Comparison of ENCODE assay signal across 18 cellular contexts in genomic region chr3:42123824-42124500, GRCh38. TPM values are rescaled to one million over a fixed set of nuclear protein-coding genes. Genes with fewer than 3 reads are reported as not detected.
DNase-seq lines count a peak whose midpoint lies in the region; ATAC-seq and TF ChIP-seq lines count a peak whose summit lies in the region.
"Had no signal": no experiment of that assay in that cellular context is flagged by ENCODE, and none has a peak within 500 bp of the region (broad histone marks: within the 10 kb centered on the region; RNA-seq: fewer than 3 reads in every experiment).

No MANE protein-coding gene starts in this region.

- H3K4me1 ChIP-seq in Caco-2 (peaks cover 48% of the 10 kb centered on the region), psoas muscle (peaks cover 43% of the 10 kb centered on the region), body of pancreas (peaks cover 32% of the 10 kb centered on the region)

- intact Hi-C loops in Caco-2 (cut with micrococcal nuclease; ENCODE audit: unreplicated experiment), result no loop called here
- intact Hi-C loops in psoas muscle (cut with DNase I), result loop anchor here in 1 of 2 donors (5.0 kb wide), 1 partner anchor 318 kb away; no protein-coding TSS in a partner anchor
- intact Hi-C loops in body of pancreas (cut with DNase I), result loop anchor here (10.0 kb wide), 1 partner anchor 71 kb away; no protein-coding TSS in a partner anchor

- no peak for TF ChIP-seq CTCF in Caco-2 (IDR thresholded peaks at IDR 0.05; ENCODE audit: insufficient read depth in 1 of 2, low read depth in 1 of 2, low read length in 1 of 2, severe bottlenecking in 1 of 2, unreplicated experiment in 1 of 2)
- TF ChIP-seq CTCF in RWPE1 (conservative IDR thresholded peaks at IDR 0.05; ENCODE audit: low read depth), result no peak
- TF ChIP-seq CTCF in psoas muscle (IDR thresholded peaks at IDR 0.05), result no peak
- no peak for TF ChIP-seq CTCF in body of pancreas (IDR thresholded peaks at IDR 0.05)

- no peaks in the 10 kb centered on the region for H3K9me3 Mint-ChIP-seq in Caco-2 (ENCODE audit: unreplicated experiment)
- no peaks in the 10 kb centered on the region for H3K9me3 Mint-ChIP-seq in central memory CD8-positive, alpha-beta T cell
- H3K9me3 Mint-ChIP-seq: activated CD4-positive, alpha-beta memory T cell treated with anti-CD3 and anti-CD28 coated beads for 36 hours; activated naive CD4-positive, alpha-beta T cell treated with anti-CD3 and anti-CD28 coated beads, Interleukin-2, amount 10 ng/mL, durations not matched to agents 7 days and 5 days had no signal

- H3K27me3 ChIP-seq in Caco-2 (replicated peaks; ENCODE audit: control insufficient read depth, insufficient read depth, low read length) (no peaks in the 10 kb centered on the region), psoas muscle (ENCODE audit: insufficient read depth in 3 of 3, low read length in 2 of 3) (no peaks in the 10 kb centered on the region), body of pancreas (no peaks in the 10 kb centered on the region)
- H3K27me3 ChIP-seq: neutrophil, vagina had no signal

- no TSS peak for BruUV-seq in Caco-2 (replicated peaks; lab: Mats Ljungman, UMichigan)

- no peak for ATAC-seq in central memory CD8-positive, alpha-beta T cell (replicated peaks; ENCODE audit: extremely low read depth, poor library complexity, severe bottlenecking)
- no peak for ATAC-seq in psoas muscle
- ATAC-seq in body of pancreas, result no peak
- ATAC-seq in left lobe of liver, result no peak

- no peak overlapping the region for H3K4me3 Mint-ChIP-seq in Caco-2 (ENCODE audit: unreplicated experiment)
- no peak overlapping the region for H3K4me3 Mint-ChIP-seq in central memory CD8-positive, alpha-beta T cell
- H3K4me3 Mint-ChIP-seq: activated CD4-positive, alpha-beta memory T cell treated with anti-CD3 and anti-CD28 coated beads for 36 hours; activated naive CD4-positive, alpha-beta T cell treated with anti-CD3 and anti-CD28 coated beads, Interleukin-2, amount 10 ng/mL, durations not matched to agents 7 days and 5 days had no signal

- H3K4me1 Mint-ChIP-seq in Caco-2 (ENCODE audit: low read depth, unreplicated experiment), result peaks cover 29% of the 10 kb centered on the region
- H3K4me1 Mint-ChIP-seq in central memory CD8-positive, alpha-beta T cell, result peaks cover 14% of the 10 kb centered on the region

- no peaks in the 10 kb centered on the region for H3K36me3 ChIP-seq in Caco-2 (ENCODE audit: control insufficient read depth, insufficient read depth, low read length)
- peaks cover 5 to 20% of the 10 kb centered on the region in 2 donors for H3K36me3 ChIP-seq in psoas muscle (ENCODE audit: insufficient read depth in 1 of 2, low read depth in 1 of 2)
- no peaks in the 10 kb centered on the region for H3K36me3 ChIP-seq in body of pancreas (replicated peaks in 1 of 2; ENCODE audit: insufficient read depth in 1 of 2, low read depth in 2 of 2)

- peaks cover 12% of the 10 kb centered on the region for H3K36me3 Mint-ChIP-seq in Caco-2 (ENCODE audit: insufficient read depth, unreplicated experiment)
- peaks cover 14% of the 10 kb centered on the region for H3K36me3 Mint-ChIP-seq in central memory CD8-positive, alpha-beta T cell (ENCODE audit: insufficient read depth)

- H3K27me3 Mint-ChIP-seq in Caco-2 (ENCODE audit: insufficient read depth, unreplicated experiment), result no peaks in the 10 kb centered on the region
- H3K27me3 Mint-ChIP-seq in central memory CD8-positive, alpha-beta T cell, result no peaks in the 10 kb centered on the region
- H3K27me3 Mint-ChIP-seq: activated CD4-positive, alpha-beta memory T cell treated with anti-CD3 and anti-CD28 coated beads for 36 hours; activated naive CD4-positive, alpha-beta T cell treated with anti-CD3 and anti-CD28 coated beads, Interleukin-2, amount 10 ng/mL, durations not matched to agents 7 days and 5 days had no signal

- H3K4me3 ChIP-seq in Caco-2 (ENCODE audit: low read depth, low read length) (no peak overlapping the region), psoas muscle (no peak overlapping the region), body of pancreas (no peak overlapping the region)
- H3K4me3 ChIP-seq: vagina had no signal

- no peak for DNase-seq in Caco-2
- DNase-seq in RWPE1 (ENCODE audit: low spot score), result no peak
- no peak for DNase-seq in central memory CD8-positive, alpha-beta T cell (ENCODE audit: low spot score in 2 of 2)
- DNase-seq in psoas muscle, result no peak
- DNase-seq in NK-92 treated with Interleukin-12 subunit alpha and Interleukin-12 subunit beta, amount 100 ng/mL, for 24 hours (lab: John Stamatoyannopoulos, UW), result no peak
- DNase-seq in body of pancreas, result no peak
- DNase-seq in HT-29 (ENCODE audit: low spot score), result no peak
- no peak for DNase-seq in left lobe of liver (ENCODE audit: low spot score)
- DNase-seq: activated CD4-positive, alpha-beta memory T cell treated with anti-CD3 and anti-CD28 coated beads for 36 hours; activated naive CD4-positive, alpha-beta T cell treated with anti-CD3 and anti-CD28 coated beads, Interleukin-2, amount 10 ng/mL, durations not matched to agents 7 days and 5 days; amygdala; caudate nucleus; left ventricle myocardium superior; NCI-H524 treated with DMSO at 0.1 percent for 48 hours; RPMI8226; SK-N-SH had no signal

- WGBS in psoas muscle, 3 donors, result 93 to 96% (median 95%) methylated on average over 4 of the region's 4 CpGs
- WGBS in body of pancreas, 2 donors, result 91 to 95% methylated on average over 2 to 4 of the region's 4 CpGs

- POLR2A ChIA-PET in Caco-2 (lab: Charles Lee) (no interaction called here), RWPE1 (lab: Yijun Ruan, JAX; ENCODE audit: low non-redundant PET) (no interaction called here)

- TF ChIP-seq POLR2A in body of pancreas (IDR thresholded peaks at IDR 0.05), result no peak

- CTCF ChIA-PET in Caco-2 (lab: Charles Lee), result no interaction called here
- CTCF ChIA-PET in RWPE1 (lab: Yijun Ruan, JAX), result no interaction called here

- H3K9me3 ChIP-seq in Caco-2 (no peaks in the 10 kb centered on the region), psoas muscle (no peaks in the 10 kb centered on the region), body of pancreas (no peaks in the 10 kb centered on the region)
- H3K9me3 ChIP-seq: neutrophil, SK-N-SH, vagina had no signal

- peak overlapping the region; percentile 72 for H3K27ac Mint-ChIP-seq in Caco-2 (ENCODE audit: unreplicated experiment)
- peak overlapping the region; percentile 70 for H3K27ac Mint-ChIP-seq in central memory CD8-positive, alpha-beta T cell (ENCODE audit: low read depth)
- H3K27ac Mint-ChIP-seq: activated CD4-positive, alpha-beta memory T cell treated with anti-CD3 and anti-CD28 coated beads for 36 hours had no signal

- H3K27ac ChIP-seq in RWPE1 (peak overlapping the region; percentile 87), psoas muscle (peak overlapping the region; percentile 57), body of pancreas (no peak overlapping the region)
- H3K27ac ChIP-seq: neutrophil had no signal

RNA-seq across cellular contexts. Expression of gene TRAK1, which starts 32.8 kb away (rescaled TPM):
- total RNA-seq in Caco-2 (2022) (33.3 TPM in 2 replicates), psoas muscle (100 to 1,000 TPM in 3 of 4 donors, 10 to 100 TPM in 1; 94.8 to 128 (median 120) TPM), body of pancreas (10 to 100 TPM; 17.1 to 24.1 TPM), left lobe of liver (11.2 TPM)
- 10 to 100 TPM; 30.8 to 68.2 (median 45.2) TPM for polyA plus RNA-seq in psoas muscle
- 186 and 190 TPM in 2 replicates for total RNA-seq in HT-29 (2014; rRNA removed; shearing (Covaris generic))

Comparison
In these comparisons a context has a peak if more than half of its experiments do, and no peak if none do; other contexts are left out.
1. H3K27ac ChIP-seq: peak in RWPE1 (single experiment) and psoas muscle (single experiment); none in body of pancreas (0 of 4).